25 cellular contexts compared by ENCODE assay signal in genomic region chr4:68337522-68337921, GRCh38. TPM values are rescaled to one million over a fixed set of nuclear protein-coding genes. Genes with fewer than 3 reads are reported as not detected.
DNase-seq lines count a peak whose midpoint lies in the region; ATAC-seq and TF ChIP-seq lines count a peak whose summit lies in the region.
"Had no signal": no experiment of that assay in that cellular context is flagged by ENCODE, and none has a peak within 500 bp of the region (broad histone marks: within the 10 kb centered on the region; RNA-seq: fewer than 3 reads in every experiment).

No MANE protein-coding gene starts in this region.

- no peak overlapping the region for H3K4me3 ChIP-seq in PC-3 (ENCODE audit: low read length)
- no peak overlapping the region for H3K4me3 ChIP-seq in mesendoderm (ENCODE audit: low read length)
- H3K4me3 ChIP-seq: ascending aorta, BLaER1, hepatocyte, lung, psoas muscle, SJSA1, vagina had no signal

- H3K27ac Mint-ChIP-seq in activated T-cell treated with anti-CD3 and anti-CD28 coated beads, Interleukin-2, amount 50 U/mL, for 24 hours: peak overlapping the region; percentile 26
- H3K27ac Mint-ChIP-seq in chondrocyte (ENCODE audit: unreplicated experiment) (peak overlapping the region; percentile 55), nephron progenitor cell (peak overlapping the region; percentile 14)
- no peak overlapping the region for H3K27ac Mint-ChIP-seq in activated CD4-positive, alpha-beta memory T cell treated with anti-CD3 and anti-CD28 coated beads, Interleukin-2, amount 10 ng/mL, durations not matched to agents 7 days and 5 days
- H3K27ac Mint-ChIP-seq: activated B cell treated with CpG ODN at 0.5 μM for 24 hours had no signal

- no peak overlapping the region for H4K8ac ChIP-seq in mesendoderm (ENCODE audit: low read depth, low read length)

- H2AK5ac ChIP-seq in mesendoderm (ENCODE audit: low read length): no peak overlapping the region

- no peak overlapping the region for H2AFZ ChIP-seq in PC-3 (ENCODE audit: low read length)
- H2AFZ ChIP-seq: hepatocyte had no signal

- H3K4me3 Mint-ChIP-seq in activated T-cell treated with anti-CD3 and anti-CD28 coated beads, Interleukin-2, amount 50 U/mL, for 24 hours: no peak overlapping the region
- H3K4me3 Mint-ChIP-seq in chondrocyte (ENCODE audit: unreplicated experiment) (no peak overlapping the region), nephron progenitor cell (no peak overlapping the region)
- H3K4me3 Mint-ChIP-seq in activated CD4-positive, alpha-beta memory T cell treated with anti-CD3 and anti-CD28 coated beads, Interleukin-2, amount 10 ng/mL, durations not matched to agents 7 days and 5 days: no peak overlapping the region
- H3K4me3 Mint-ChIP-seq: activated B cell treated with CpG ODN at 0.5 μM for 24 hours had no signal

- no peaks in the 10 kb centered on the region for H3K27me3 ChIP-seq in PC-3 (ENCODE audit: low read length)
- H3K27me3 ChIP-seq in mesendoderm (ENCODE audit: insufficient read depth, low read length, poor library complexity): no peaks in the 10 kb centered on the region
- H3K27me3 ChIP-seq: ascending aorta, BLaER1, hepatocyte, SJSA1, vagina had no signal

- peaks cover 65% of the 10 kb centered on the region for H4K20me1 ChIP-seq in PC-3 (ENCODE audit: low read length)

- no peak overlapping the region for H4K5ac ChIP-seq in mesendoderm (ENCODE audit: low read length)

- H2BK5ac ChIP-seq in mesendoderm (ENCODE audit: low read length): no peak overlapping the region

- no peak overlapping the region for H3K23ac ChIP-seq in mesendoderm (ENCODE audit: low read length)

- H3K9me3 ChIP-seq in PC-3 (ENCODE audit: low read length): no peaks in the 10 kb centered on the region
- H3K9me3 ChIP-seq: ascending aorta, BLaER1, psoas muscle, SJSA1, vagina had no signal

- BruUV-seq in PC-3 (replicated peaks; lab: Mats Ljungman, UMichigan): TSS peak; percentile 52

- no peak for ATAC-seq in PC-3
- ATAC-seq: psoas muscle had no signal

- H3K27me3 Mint-ChIP-seq in activated T-cell treated with anti-CD3 and anti-CD28 coated beads, Interleukin-2, amount 50 U/mL, for 24 hours: no peaks in the 10 kb centered on the region
- H3K27me3 Mint-ChIP-seq in chondrocyte (ENCODE audit: low read depth) (no peaks in the 10 kb centered on the region), nephron progenitor cell (ENCODE audit: low read depth, poor library complexity) (no peaks in the 10 kb centered on the region)
- H3K27me3 Mint-ChIP-seq in activated CD4-positive, alpha-beta memory T cell treated with anti-CD3 and anti-CD28 coated beads, Interleukin-2, amount 10 ng/mL, durations not matched to agents 7 days and 5 days: no peaks in the 10 kb centered on the region
- H3K27me3 Mint-ChIP-seq: activated B cell treated with CpG ODN at 0.5 μM for 24 hours had no signal

- no peaks in the 10 kb centered on the region for H3F3A ChIP-seq in PC-3 (ENCODE audit: low read length, unreplicated experiment)

- H3K9ac ChIP-seq in PC-3 (ENCODE audit: low read length) (no peak overlapping the region), mesendoderm (ENCODE audit: low read length) (no peak overlapping the region)
- H3K9ac ChIP-seq: BLaER1 had no signal

- no peak for TF ChIP-seq CTCF in PC-3 (conservative IDR thresholded peaks at IDR 0.05; ENCODE audit: low read depth, low read length)
- no peak for TF ChIP-seq CTCF in chondrocyte (IDR thresholded peaks at IDR 0.05)
- no peak for TF ChIP-seq CTCF in nephron progenitor cell (IDR thresholded peaks at IDR 0.05)

- H3K56ac ChIP-seq in mesendoderm (ENCODE audit: low read length): no peak overlapping the region

- no peaks in the 10 kb centered on the region for H3K9me2 ChIP-seq in PC-3 (replicated peaks; ENCODE audit: low read length)

- no CpG with 5 or more reads among the region's 7 CpGs for WGBS in mesendoderm (ENCODE audit: extremely low coverage, insufficient coverage, low lambda C conversion rate)

- H3K4me2 ChIP-seq in PC-3 (ENCODE audit: low read length): no peak overlapping the region
- no peak overlapping the region for H3K4me2 ChIP-seq in mesendoderm (ENCODE audit: low read length)
- H3K4me2 ChIP-seq: BLaER1 had no signal

- H3K79me2 ChIP-seq in PC-3 (ENCODE audit: low read length) (peaks cover 83% of the 10 kb centered on the region), mesendoderm (ENCODE audit: control insufficient read depth, insufficient read depth, low read length) (peaks cover 35% of the 10 kb centered on the region)

- H3K36me3 ChIP-seq in PC-3 (ENCODE audit: low read depth, low read length) (peaks cover 50% of the 10 kb centered on the region), mesendoderm (ENCODE audit: control insufficient read depth, insufficient read depth, low read length) (peaks cover 2% of the 10 kb centered on the region)

- CTCF ChIA-PET in PC-3 (lab: Charles Lee): no interaction called here
- CTCF ChIA-PET in activated CD4-positive, alpha-beta memory T cell treated with anti-CD3 and anti-CD28 coated beads, Interleukin-2, amount 10 ng/mL, durations not matched to agents 7 days and 5 days (lab: Charles Lee): no interaction called here

- no peak overlapping the region for H3K4ac ChIP-seq in mesendoderm (ENCODE audit: low read depth, low read length)

- H3K27ac ChIP-seq in PC-3 (ENCODE audit: low read length) (no peak overlapping the region), mesendoderm (ENCODE audit: low read depth, low read length) (no peak overlapping the region)
- H3K27ac ChIP-seq: ascending aorta, BLaER1, hepatocyte, SJSA1, vagina had no signal

- no peak overlapping the region for H3K18ac ChIP-seq in mesendoderm (ENCODE audit: low read length)

- H3K4me1 ChIP-seq in PC-3 (ENCODE audit: insufficient read depth, low read length) (no peaks in the 10 kb centered on the region), mesendoderm (ENCODE audit: control insufficient read depth, low read depth, low read length) (no peaks in the 10 kb centered on the region)
- H3K4me1 ChIP-seq: BLaER1 had no signal

- POLR2A ChIA-PET in PC-3 (lab: Charles Lee; ENCODE audit: unreplicated experiment): no interaction called here
- POLR2A ChIA-PET in activated CD4-positive, alpha-beta memory T cell treated with anti-CD3 and anti-CD28 coated beads, Interleukin-2, amount 10 ng/mL, durations not matched to agents 7 days and 5 days (lab: Charles Lee): no interaction called here

- no peak overlapping the region for H2BK120ac ChIP-seq in mesendoderm (ENCODE audit: low read depth, low read length)

- H3K79me1 ChIP-seq in mesendoderm (ENCODE audit: low read length): peaks cover 2% of the 10 kb centered on the region

- no peak for DNase-seq in activated T-cell treated with anti-CD3 and anti-CD28 coated beads, Interleukin-2, amount 50 U/mL, for 24 hours
- no peak for DNase-seq in activated T-cell treated with anti-CD3 and anti-CD28 coated beads, Interleukin-2, amount 50 U/mL, for 48 hours
- no peak for DNase-seq in PC-3
- no peak for DNase-seq in chondrocyte (ENCODE audit: low spot score)
- no peak for DNase-seq in nephron progenitor cell
- no peak for DNase-seq in mesendoderm
- no peak for DNase-seq in activated CD4-positive, alpha-beta memory T cell treated with anti-CD3 and anti-CD28 coated beads, Interleukin-2, amount 10 ng/mL, durations not matched to agents 7 days and 5 days
- DNase-seq in NCI-H446 (lab: John Stamatoyannopoulos, UW): no peak
- DNase-seq: activated B cell treated with CpG ODN at 0.5 μM for 24 hours; activated CD8-positive, alpha-beta memory T cell treated with anti-CD3 and anti-CD28 coated beads for 24 hours; activated effector memory CD4-positive, alpha-beta T cell treated with Interleukin-2 at 50 U/mL for 16 hours; DMS 273 treated with DMSO at 0.1 percent for 48 hours; Kasumi-1; NCI-H1105; NCI-H2171; NCI-H69; OCI-M1; psoas muscle; stimulated activated CD4-positive, alpha-beta T cell treated with anti-CD3 and anti-CD28 coated beads, Interleukin-4, amount 100 ng/mL, for 4 hours had no signal

- H2BK15ac ChIP-seq in mesendoderm (replicated peaks; ENCODE audit: low read depth): no peak overlapping the region

- H3K36me3 Mint-ChIP-seq in activated T-cell treated with anti-CD3 and anti-CD28 coated beads, Interleukin-2, amount 50 U/mL, for 24 hours (ENCODE audit: low read depth): peaks cover 63% of the 10 kb centered on the region
- peaks cover 15% of the 10 kb centered on the region for H3K36me3 Mint-ChIP-seq in chondrocyte (ENCODE audit: low read depth)
- peaks cover 55% of the 10 kb centered on the region for H3K36me3 Mint-ChIP-seq in nephron progenitor cell (ENCODE audit: low read depth)
- peaks cover 40% of the 10 kb centered on the region for H3K36me3 Mint-ChIP-seq in activated CD4-positive, alpha-beta memory T cell treated with anti-CD3 and anti-CD28 coated beads, Interleukin-2, amount 10 ng/mL, durations not matched to agents 7 days and 5 days (ENCODE audit: low read depth)

- H3K4me1 Mint-ChIP-seq in activated T-cell treated with anti-CD3 and anti-CD28 coated beads, Interleukin-2, amount 50 U/mL, for 24 hours (ENCODE audit: low read depth): peaks cover 63% of the 10 kb centered on the region
- H3K4me1 Mint-ChIP-seq in chondrocyte (ENCODE audit: low read depth): peaks cover 46% of the 10 kb centered on the region
- H3K4me1 Mint-ChIP-seq in nephron progenitor cell: peaks cover 8% of the 10 kb centered on the region
- peaks cover 29% of the 10 kb centered on the region for H3K4me1 Mint-ChIP-seq in activated CD4-positive, alpha-beta memory T cell treated with anti-CD3 and anti-CD28 coated beads, Interleukin-2, amount 10 ng/mL, durations not matched to agents 7 days and 5 days

- intact Hi-C loops in PC-3 (cut with micrococcal nuclease): no loop called here

- H3K9me3 Mint-ChIP-seq in activated T-cell treated with anti-CD3 and anti-CD28 coated beads, Interleukin-2, amount 50 U/mL, for 24 hours: no peaks in the 10 kb centered on the region
- H3K9me3 Mint-ChIP-seq in chondrocyte (ENCODE audit: low read depth): no peaks in the 10 kb centered on the region
- H3K9me3 Mint-ChIP-seq in nephron progenitor cell: no peaks in the 10 kb centered on the region
- no peaks in the 10 kb centered on the region for H3K9me3 Mint-ChIP-seq in activated CD4-positive, alpha-beta memory T cell treated with anti-CD3 and anti-CD28 coated beads, Interleukin-2, amount 10 ng/mL, durations not matched to agents 7 days and 5 days
- H3K9me3 Mint-ChIP-seq: activated B cell treated with CpG ODN at 0.5 μM for 24 hours had no signal

RNA-seq across cellular contexts. Expression of gene YTHDC1, which starts 12.4 kb away (rescaled TPM):
- total RNA-seq in PC-3 (2014; rRNA removed): 47.6 and 55.5 TPM in 2 replicates
- 53.9 to 54.8 TPM (median 54.1 TPM) in 3 replicates for total RNA-seq in chondrocyte
- polyA plus RNA-seq in mesendoderm (2013, experiment 1 of 2): 86.3 TPM
- 87.6 TPM for polyA plus RNA-seq in mesendoderm (2013, experiment 2 of 2)
- total RNA-seq in activated CD4-positive, alpha-beta memory T cell treated with anti-CD3 and anti-CD28 coated beads, Interleukin-2, amount 10 ng/mL, durations not matched to agents 7 days and 5 days: 10 to 100 TPM; 80.0 to 95.1 TPM
